Comparison of ENCODE assay signal across 1 cellular context in genomic region chr7:73683916-73684693, GRCh38.
TF ChIP-seq lines count a peak whose summit lies in the region.

No MANE protein-coding gene starts in this region.

TF ChIP-seq in WTC11, 78 proteins besides CTCF, POLR2A, EP300 and RAD21 (continued from another document):
- TF ChIP-seq, protein P1, sequence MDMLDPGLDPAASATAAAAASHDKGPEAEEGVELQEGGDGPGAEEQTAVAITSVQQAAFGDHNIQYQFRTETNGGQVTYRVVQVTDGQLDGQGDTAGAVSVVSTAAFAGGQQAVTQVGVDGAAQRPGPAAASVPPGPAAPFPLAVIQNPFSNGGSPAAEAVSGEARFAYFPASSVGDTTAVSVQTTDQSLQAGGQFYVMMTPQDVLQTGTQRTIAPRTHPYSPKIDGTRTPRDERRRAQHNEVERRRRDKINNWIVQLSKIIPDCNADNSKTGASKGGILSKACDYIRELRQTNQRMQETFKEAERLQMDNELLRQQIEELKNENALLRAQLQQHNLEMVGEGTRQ (CRISPR knock-in tag; IDR thresholded peaks at IDR 0.05): no peak
- no peak for TF ChIP-seq OVOL2 (CRISPR knock-in tag; IDR thresholded peaks at IDR 0.05; ENCODE audit: borderline replicate concordance)
- no peak for TF ChIP-seq GTF2I (CRISPR knock-in tag; conservative IDR thresholded peaks at IDR 0.05)
